15 cellular contexts compared by ENCODE assay signal in the genomic region with DNA sequence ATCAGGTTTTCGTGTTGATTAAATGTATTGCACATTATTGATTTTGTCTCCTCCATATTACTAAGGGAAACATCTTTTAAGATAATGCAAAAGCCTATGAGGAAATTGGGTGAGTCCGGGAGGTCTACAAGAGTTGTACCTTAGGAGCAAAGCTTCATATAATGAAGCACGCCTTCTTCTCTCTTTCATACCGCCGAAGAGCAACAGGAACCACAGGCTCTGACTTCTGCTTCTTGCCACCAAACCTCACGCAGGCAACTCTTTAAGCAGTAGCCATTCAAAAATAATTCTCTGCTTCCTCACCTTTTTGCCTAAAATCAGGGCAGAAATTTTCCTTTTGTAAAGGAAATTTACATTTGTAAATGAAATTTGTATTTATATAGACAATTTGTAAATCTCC.
DNase-seq lines count a peak whose midpoint lies in the region; ATAC-seq and TF ChIP-seq lines count a peak whose summit lies in the region.
"Had no signal": no experiment of that assay in that cellular context is flagged by ENCODE, and none has a peak within 500 bp of the region (broad histone marks: within the 10 kb centered on the region; RNA-seq: fewer than 3 reads in every experiment).

No MANE protein-coding gene starts in this region.

- H3K79me2 ChIP-seq in OCI-LY1 (ENCODE audit: insufficient read depth, low read length): no peaks in the 10 kb centered on the region

- H3K27me3 ChIP-seq in OCI-LY1 (ENCODE audit: insufficient read depth, low read length): no peaks in the 10 kb centered on the region
- H3K27me3 ChIP-seq: tibial artery had no signal

- H3K4me1 ChIP-seq in OCI-LY1 (ENCODE audit: insufficient read depth, low read length, severe bottlenecking): peaks cover 26% of the 10 kb centered on the region
- H3K4me1 ChIP-seq: tibial artery had no signal

- peak overlapping the region; percentile 31; the same call in 1 of the 2 replicates for H2AFZ ChIP-seq in OCI-LY1 (ENCODE audit: low read length)
- H2AFZ ChIP-seq: GM23248 had no signal

- H3K9me3 ChIP-seq in OCI-LY1 (ENCODE audit: low read length): peaks cover 15% of the 10 kb centered on the region
- H3K9me3 ChIP-seq: tibial artery had no signal

- no peak for TF ChIP-seq CTCF in OCI-LY1 (IDR thresholded peaks at IDR 0.05; ENCODE audit: low read length)

- ATAC-seq in GM18907 (IDR thresholded peaks at IDR 0.05; ENCODE audit: unreplicated experiment): peak; percentile 85
- peak; percentile 61 for ATAC-seq in HG03139 (IDR thresholded peaks at IDR 0.05; ENCODE audit: unreplicated experiment)

- H3K9me2 ChIP-seq in OCI-LY1 (ENCODE audit: low read depth, low read length): no peaks in the 10 kb centered on the region

- H4K20me1 ChIP-seq in OCI-LY1 (ENCODE audit: insufficient read depth, low read length): no peaks in the 10 kb centered on the region

- H3K4me3 ChIP-seq in OCI-LY1 (ENCODE audit: low read depth, low read length, poor library complexity, severe bottlenecking): peak overlapping the region; percentile 25
- H3K4me3 ChIP-seq: GM23248, tibial artery had no signal

- H3K36me3 ChIP-seq in OCI-LY1 (ENCODE audit: insufficient read depth, low read length): no peaks in the 10 kb centered on the region
- H3K36me3 ChIP-seq: tibial artery had no signal

- H3F3A ChIP-seq in OCI-LY1 (ENCODE audit: insufficient read depth, low read length): no peaks in the 10 kb centered on the region

- DNase-seq in medulla oblongata (ENCODE audit: extremely low spot score) (peak; percentile 17), cortex of kidney (lab: John Stamatoyannopoulos, UW) (no peak), AG08396 (ENCODE audit: low spot score) (no peak)
- DNase-seq in stimulated activated CD4-positive, alpha-beta T cell treated with anti-CD3 and anti-CD28 coated beads, Interleukin-4, amount 100 ng/mL, for 4 hours: no peak
- DNase-seq in activated CD4-positive, alpha-beta T cell treated with anti-CD3 and anti-CD28 coated beads, Interleukin-2, amount 50 U/mL, for 1 hour: no peak
- DNase-seq: activated naive CD4-positive, alpha-beta T cell treated with anti-CD3 and anti-CD28 coated beads, Interleukin-2, amount 50 U/mL, for 16 hours; C1 segment of cervical spinal cord; DMS79; foreskin fibroblast; GM23248; NCI-H1092 treated with DMSO at 0.1 percent for 48 hours; tibial artery had no signal

- peak overlapping the region; percentile 41; the same call in 1 of the 2 replicates for H3K4me2 ChIP-seq in OCI-LY1 (ENCODE audit: low read length)

- H3K27ac ChIP-seq in OCI-LY1 (ENCODE audit: low read depth, low read length, poor library complexity, severe bottlenecking): peak overlapping the region; percentile 58
- H3K27ac ChIP-seq: GM23248, tibial artery had no signal

- peak overlapping the region; percentile 37; the same call in 1 of the 2 replicates for H3K9ac ChIP-seq in OCI-LY1 (ENCODE audit: low read length)
- H3K9ac ChIP-seq: GM23248 had no signal
